ENCODE assay signal across 15 cellular contexts in the genomic region with DNA sequence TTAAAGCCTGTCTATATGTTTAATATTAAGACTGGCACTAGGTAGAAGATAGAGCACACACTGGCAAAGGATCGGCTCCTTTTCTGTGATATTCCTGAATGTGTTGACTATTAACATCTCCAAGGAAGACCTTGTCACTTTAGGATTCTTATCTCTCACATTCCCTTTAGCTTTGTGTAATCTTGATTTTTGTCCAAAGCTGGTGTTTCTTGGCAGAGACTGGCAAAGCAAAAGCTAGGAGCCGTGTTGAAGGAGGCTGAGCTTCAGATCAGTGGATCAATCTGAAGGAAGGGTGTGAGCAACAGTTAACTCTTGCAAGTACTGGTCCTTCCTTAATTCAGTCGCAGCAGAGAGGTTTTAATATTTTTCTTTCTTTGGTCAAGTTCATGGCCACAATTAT.
DNase-seq lines count a peak whose midpoint lies in the region; ATAC-seq, FAIRE-seq and TF ChIP-seq lines count a peak whose summit lies in the region.
"Had no signal": no experiment of that assay in that cellular context is flagged by ENCODE, and none has a peak within 500 bp of the region (broad histone marks: within the 10 kb centered on the region; RNA-seq: fewer than 3 reads in every experiment).

No MANE protein-coding gene starts in this region.

- no peak for FAIRE-seq in endothelial cell of umbilical vein (lab: Jason Lieb, UNC)
- FAIRE-seq: GM19239 had no signal

- H3K9me3 ChIP-seq in endothelial cell of umbilical vein (replicated peaks; ENCODE audit: control insufficient read depth, insufficient read depth, low read length) (no peaks in the 10 kb centered on the region), osteoblast (ENCODE audit: low read depth, low read length) (no peaks in the 10 kb centered on the region)

- no peaks in the 10 kb centered on the region for H3K4me1 ChIP-seq in endothelial cell of umbilical vein (ENCODE audit: control insufficient read depth, extremely low read depth, insufficient read depth, low read length)
- peaks cover 18% of the 10 kb centered on the region for H3K4me1 ChIP-seq in osteoblast (ENCODE audit: insufficient read depth, low read length)

- H3K4me2 ChIP-seq in endothelial cell of umbilical vein (ENCODE audit: insufficient read depth, low read length) (no peak overlapping the region), osteoblast (ENCODE audit: insufficient read depth, low read length) (peak overlapping the region; percentile 61)

- H3K9ac ChIP-seq in endothelial cell of umbilical vein (replicated peaks; ENCODE audit: extremely low read depth, insufficient read depth, low read length) = no peak overlapping the region

- dilution Hi-C loops in endothelial cell of umbilical vein (cut with MboI; ENCODE audit: extremely low pct_ligation_motif_present, low sequenced_read_pairs) = no loop called here

- TF ChIP-seq CTCF in endothelial cell of umbilical vein (IDR thresholded peaks at IDR 0.05; ENCODE audit: extremely low read depth in 1 of 2, insufficient read depth in 1 of 2, low read depth in 1 of 2, low read length in 2 of 2) = no peak
- no peak for TF ChIP-seq CTCF in osteoblast (IDR thresholded peaks at IDR 0.05; ENCODE audit: extremely low read depth, low read depth, low read length)

- no TSS peak for BruUV-seq in endothelial cell of umbilical vein (replicated peaks; lab: Mats Ljungman, UMichigan)

- in situ Hi-C loops in ACHN (cut with HindIII; ENCODE audit: low pct_ligation_motif_present, low pct_unique_long_range_greater_than_20kb, low sequenced_read_pairs) = no loop called here

- CTCF ChIA-PET in endothelial cell of umbilical vein (lab: Charles Lee) = interaction anchor here (0.8 kb wide), 1 partner anchor 31 kb away, joined by 3 read pairs; no protein-coding TSS in a partner anchor

- H3K9me1 ChIP-seq in endothelial cell of umbilical vein (replicated peaks; ENCODE audit: control insufficient read depth, extremely low read depth, insufficient read depth, low read length) = no peaks in the 10 kb centered on the region

- peak overlapping the region; percentile 52 for H2AFZ ChIP-seq in endothelial cell of umbilical vein (ENCODE audit: low read depth, low read length)
- peak overlapping the region; percentile 30 for H2AFZ ChIP-seq in osteoblast (ENCODE audit: low read length)

- H3K4me3 ChIP-seq in endothelial cell of umbilical vein (replicated peaks in 1 of 3; ENCODE audit: insufficient read depth in 1 of 3, low read depth in 1 of 3, low read length in 3 of 3) = no peak overlapping the region
- peak overlapping the region; percentile 14 for H3K4me3 ChIP-seq in osteoblast (ENCODE audit: insufficient read depth, low read length)

- DNase-seq in ACHN (peak; percentile 4), NCI-H226 (peak; percentile 31), endothelial cell of umbilical vein (ENCODE audit: low read depth, low spot score) (peak; percentile 23), osteoblast (ENCODE audit: insufficient read length, low spot score, missing footprints) (no peak), HCEC 1CT (no peak)
- DNase-seq: AML-193, DMS153, EL, H7, NCI-H187 treated with DMSO at 0.1 percent for 48 hours, NCI-H2171 treated with DMSO at 0.1 percent for 48 hours, NCI-H510A had no signal

- no peaks in the 10 kb centered on the region for H4K20me1 ChIP-seq in endothelial cell of umbilical vein (replicated peaks; ENCODE audit: control insufficient read depth, extremely low read depth, insufficient read depth, low read length)
- H4K20me1 ChIP-seq in osteoblast (ENCODE audit: insufficient read depth, low read length) = no peaks in the 10 kb centered on the region

- no peaks in the 10 kb centered on the region for H3K79me2 ChIP-seq in endothelial cell of umbilical vein (ENCODE audit: control insufficient read depth, insufficient read depth, low read length)
- H3K79me2 ChIP-seq in osteoblast (ENCODE audit: insufficient read depth, low read length) = no peaks in the 10 kb centered on the region

- H3K27ac ChIP-seq in endothelial cell of umbilical vein (ENCODE audit: insufficient read depth, low read depth, low read length) (no peak overlapping the region), osteoblast (ENCODE audit: low read depth, low read length) (no peak overlapping the region)

- ATAC-seq in HG03045 (IDR thresholded peaks at IDR 0.05; ENCODE audit: unreplicated experiment) = no peak
- ATAC-seq in HG03521 (IDR thresholded peaks at IDR 0.05; ENCODE audit: unreplicated experiment) = no peak

- POLR2A ChIA-PET in endothelial cell of umbilical vein (lab: Charles Lee) = no interaction called here

- H3K36me3 ChIP-seq in endothelial cell of umbilical vein (ENCODE audit: control insufficient read depth in 2 of 2, extremely low read depth in 1 of 2, insufficient read depth in 2 of 2, low read length in 2 of 2) (no peaks in the 10 kb centered on the region), osteoblast (ENCODE audit: insufficient read depth, low read length) (no peaks in the 10 kb centered on the region)

- H3K27me3 ChIP-seq in endothelial cell of umbilical vein (ENCODE audit: control insufficient read depth in 2 of 2, insufficient read depth in 2 of 2, low read length in 2 of 2) (no peaks in the 10 kb centered on the region), osteoblast (ENCODE audit: insufficient read depth, low read length) (no peaks in the 10 kb centered on the region)

- TF ChIP-seq POLR2A in endothelial cell of umbilical vein (IDR thresholded peaks at IDR 0.05; ENCODE audit: low read depth, low read length) = no peak

- intact Hi-C loops in endothelial cell of umbilical vein (cut with micrococcal nuclease) = no loop called here

TF ChIP-seq in endothelial cell of umbilical vein, 7 proteins besides CTCF, POLR2A, EP300 and RAD21:
- TF ChIP-seq FOS (IDR thresholded peaks at IDR 0.05; ENCODE audit: borderline replicate concordance, insufficient read depth, low read length) (no peak), MYC (IDR thresholded peaks at IDR 0.05; ENCODE audit: low read depth, low read length) (no peak), POLR2AphosphoS5 (IDR thresholded peaks at IDR 0.05; ENCODE audit: insufficient read depth, low read depth, low read length) (no peak), JUN (IDR thresholded peaks at IDR 0.05; ENCODE audit: borderline replicate concordance, insufficient read depth, insufficient read length, low read depth) (no peak), EZH2 (IDR thresholded peaks at IDR 0.05; ENCODE audit: borderline replicate concordance, low read depth, low read length, severe bottlenecking) (no peak), GATA2 (IDR thresholded peaks at IDR 0.05; ENCODE audit: insufficient read depth, insufficient read length, low read depth, low read length) (no peak)
- TF ChIP-seq, protein P1, sequence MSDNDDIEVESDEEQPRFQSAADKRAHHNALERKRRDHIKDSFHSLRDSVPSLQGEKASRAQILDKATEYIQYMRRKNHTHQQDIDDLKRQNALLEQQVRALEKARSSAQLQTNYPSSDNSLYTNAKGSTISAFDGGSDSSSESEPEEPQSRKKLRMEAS (IDR thresholded peaks at IDR 0.05; ENCODE audit: insufficient read depth, insufficient read length) = no peak

Comparison
In these comparisons a context has a peak if more than half of its experiments do, and no peak if none do; other contexts are left out.
1. DNase-seq: peak in ACHN (single experiment), NCI-H226 (single experiment) and endothelial cell of umbilical vein (single experiment); none in osteoblast (single experiment) and HCEC 1CT (single experiment).